In the genomic region with DNA sequence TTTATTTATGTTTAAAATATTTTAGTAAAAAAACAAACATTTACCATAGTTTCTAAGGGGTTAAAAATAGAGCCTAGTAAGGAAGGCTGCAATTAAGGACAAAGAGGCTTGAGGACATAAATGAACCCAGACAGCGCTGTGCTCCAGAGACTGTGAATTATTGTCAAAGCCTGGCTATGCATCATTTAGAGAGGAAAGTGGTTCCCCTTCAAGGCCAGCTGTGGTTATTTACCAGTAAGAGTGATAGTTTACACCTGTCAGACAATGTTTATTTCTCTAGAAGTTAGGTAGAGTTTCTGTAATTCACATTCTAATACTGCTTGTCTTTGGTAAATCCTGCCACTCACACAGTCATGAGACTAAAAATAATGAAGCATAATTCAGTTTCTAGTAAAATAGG, we compare ENCODE assay signal across 1 cellular context.
TF ChIP-seq lines count a peak whose summit lies in the region.

No MANE protein-coding gene starts in this region.

TF ChIP-seq in GM12878, 131 proteins besides CTCF, POLR2A, EP300 and RAD21 (continued from another document and continues in another):
- TF ChIP-seq ATF7 (IDR thresholded peaks at IDR 0.05; ENCODE audit: low read depth) (peak; percentile 30; the same call in 1 of the 2 replicates), JUNB (IDR thresholded peaks at IDR 0.05) (peak; percentile 88), ZNF384 (IDR thresholded peaks at IDR 0.05; ENCODE audit: borderline replicate concordance, low read depth, low read length) (no peak), CBFB (IDR thresholded peaks at IDR 0.05; ENCODE audit: low read depth) (peak; percentile 71; the same call in 1 of the 2 replicates), SMAD1 (IDR thresholded peaks at IDR 0.05; ENCODE audit: low read depth, partially characterized antibody) (no peak), STAT1 (conservative IDR thresholded peaks at IDR 0.05) (no peak), RBBP5 (conservative IDR thresholded peaks at IDR 0.05) (no peak), TARDBP (IDR thresholded peaks at IDR 0.05; ENCODE audit: borderline replicate concordance) (no peak), LARP7 (IDR thresholded peaks at IDR 0.05) (no peak), SMAD5 (IDR thresholded peaks at IDR 0.05; ENCODE audit: low read depth) (no peak), ZNF24 (IDR thresholded peaks at IDR 0.05) (no peak), HCFC1 (IDR thresholded peaks at IDR 0.05; ENCODE audit: low read length) (no peak), SRF (IDR thresholded peaks at IDR 0.05; ENCODE audit: low read depth in 2 of 2, low read length in 2 of 2) (no peak), ZSCAN29 (IDR thresholded peaks at IDR 0.05) (no peak), BMI1 (IDR thresholded peaks at IDR 0.05; ENCODE audit: borderline replicate concordance) (no peak), KDM1A (IDR thresholded peaks at IDR 0.05; ENCODE audit: borderline replicate concordance) (no peak), SREBF2 (IDR thresholded peaks at IDR 0.05; ENCODE audit: low read length) (no peak), IKZF2 (IDR thresholded peaks at IDR 0.05) (peak; percentile 45 to 54; a peak in 3 of 4 replicates), SP1 (IDR thresholded peaks at IDR 0.05; ENCODE audit: low read depth, low read length) (no peak), NRF1 (conservative IDR thresholded peaks at IDR 0.05; ENCODE audit: low read depth, low read length) (no peak), EGR1 (IDR thresholded peaks at IDR 0.05; ENCODE audit: borderline replicate concordance in 1 of 2, low read depth in 2 of 2, low read length in 2 of 2) (no peak)
- TF ChIP-seq, protein P1, sequence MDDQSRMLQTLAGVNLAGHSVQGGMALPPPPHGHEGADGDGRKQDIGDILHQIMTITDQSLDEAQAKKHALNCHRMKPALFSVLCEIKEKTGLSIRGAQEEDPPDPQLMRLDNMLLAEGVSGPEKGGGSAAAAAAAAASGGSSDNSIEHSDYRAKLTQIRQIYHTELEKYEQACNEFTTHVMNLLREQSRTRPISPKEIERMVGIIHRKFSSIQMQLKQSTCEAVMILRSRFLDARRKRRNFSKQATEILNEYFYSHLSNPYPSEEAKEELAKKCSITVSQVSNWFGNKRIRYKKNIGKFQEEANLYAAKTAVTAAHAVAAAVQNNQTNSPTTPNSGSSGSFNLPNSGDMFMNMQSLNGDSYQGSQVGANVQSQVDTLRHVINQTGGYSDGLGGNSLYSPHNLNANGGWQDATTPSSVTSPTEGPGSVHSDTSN (IDR thresholded peaks at IDR 0.05; ENCODE audit: insufficient replicate concordance, low read depth, low read length), result peak; percentile 72
- TF ChIP-seq, protein P2, sequence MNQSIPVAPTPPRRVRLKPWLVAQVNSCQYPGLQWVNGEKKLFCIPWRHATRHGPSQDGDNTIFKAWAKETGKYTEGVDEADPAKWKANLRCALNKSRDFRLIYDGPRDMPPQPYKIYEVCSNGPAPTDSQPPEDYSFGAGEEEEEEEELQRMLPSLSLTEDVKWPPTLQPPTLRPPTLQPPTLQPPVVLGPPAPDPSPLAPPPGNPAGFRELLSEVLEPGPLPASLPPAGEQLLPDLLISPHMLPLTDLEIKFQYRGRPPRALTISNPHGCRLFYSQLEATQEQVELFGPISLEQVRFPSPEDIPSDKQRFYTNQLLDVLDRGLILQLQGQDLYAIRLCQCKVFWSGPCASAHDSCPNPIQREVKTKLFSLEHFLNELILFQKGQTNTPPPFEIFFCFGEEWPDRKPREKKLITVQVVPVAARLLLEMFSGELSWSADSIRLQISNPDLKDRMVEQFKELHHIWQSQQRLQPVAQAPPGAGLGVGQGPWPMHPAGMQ (IDR thresholded peaks at IDR 0.05; ENCODE audit: borderline replicate concordance), result no peak
- TF ChIP-seq, protein P3, sequence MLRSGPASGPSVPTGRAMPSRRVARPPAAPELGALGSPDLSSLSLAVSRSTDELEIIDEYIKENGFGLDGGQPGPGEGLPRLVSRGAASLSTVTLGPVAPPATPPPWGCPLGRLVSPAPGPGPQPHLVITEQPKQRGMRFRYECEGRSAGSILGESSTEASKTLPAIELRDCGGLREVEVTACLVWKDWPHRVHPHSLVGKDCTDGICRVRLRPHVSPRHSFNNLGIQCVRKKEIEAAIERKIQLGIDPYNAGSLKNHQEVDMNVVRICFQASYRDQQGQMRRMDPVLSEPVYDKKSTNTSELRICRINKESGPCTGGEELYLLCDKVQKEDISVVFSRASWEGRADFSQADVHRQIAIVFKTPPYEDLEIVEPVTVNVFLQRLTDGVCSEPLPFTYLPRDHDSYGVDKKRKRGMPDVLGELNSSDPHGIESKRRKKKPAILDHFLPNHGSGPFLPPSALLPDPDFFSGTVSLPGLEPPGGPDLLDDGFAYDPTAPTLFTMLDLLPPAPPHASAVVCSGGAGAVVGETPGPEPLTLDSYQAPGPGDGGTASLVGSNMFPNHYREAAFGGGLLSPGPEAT (IDR thresholded peaks at IDR 0.05; ENCODE audit: low read depth), result no peak
- TF ChIP-seq, protein P4, sequence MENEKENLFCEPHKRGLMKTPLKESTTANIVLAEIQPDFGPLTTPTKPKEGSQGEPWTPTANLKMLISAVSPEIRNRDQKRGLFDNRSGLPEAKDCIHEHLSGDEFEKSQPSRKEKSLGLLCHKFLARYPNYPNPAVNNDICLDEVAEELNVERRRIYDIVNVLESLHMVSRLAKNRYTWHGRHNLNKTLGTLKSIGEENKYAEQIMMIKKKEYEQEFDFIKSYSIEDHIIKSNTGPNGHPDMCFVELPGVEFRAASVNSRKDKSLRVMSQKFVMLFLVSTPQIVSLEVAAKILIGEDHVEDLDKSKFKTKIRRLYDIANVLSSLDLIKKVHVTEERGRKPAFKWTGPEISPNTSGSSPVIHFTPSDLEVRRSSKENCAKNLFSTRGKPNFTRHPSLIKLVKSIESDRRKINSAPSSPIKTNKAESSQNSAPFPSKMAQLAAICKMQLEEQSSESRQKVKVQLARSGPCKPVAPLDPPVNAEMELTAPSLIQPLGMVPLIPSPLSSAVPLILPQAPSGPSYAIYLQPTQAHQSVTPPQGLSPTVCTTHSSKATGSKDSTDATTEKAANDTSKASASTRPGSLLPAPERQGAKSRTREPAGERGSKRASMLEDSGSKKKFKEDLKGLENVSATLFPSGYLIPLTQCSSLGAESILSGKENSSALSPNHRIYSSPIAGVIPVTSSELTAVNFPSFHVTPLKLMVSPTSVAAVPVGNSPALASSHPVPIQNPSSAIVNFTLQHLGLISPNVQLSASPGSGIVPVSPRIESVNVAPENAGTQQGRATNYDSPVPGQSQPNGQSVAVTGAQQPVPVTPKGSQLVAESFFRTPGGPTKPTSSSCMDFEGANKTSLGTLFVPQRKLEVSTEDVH (IDR thresholded peaks at IDR 0.05; ENCODE audit: low read depth, partially characterized antibody), result no peak
- TF ChIP-seq, protein P5, sequence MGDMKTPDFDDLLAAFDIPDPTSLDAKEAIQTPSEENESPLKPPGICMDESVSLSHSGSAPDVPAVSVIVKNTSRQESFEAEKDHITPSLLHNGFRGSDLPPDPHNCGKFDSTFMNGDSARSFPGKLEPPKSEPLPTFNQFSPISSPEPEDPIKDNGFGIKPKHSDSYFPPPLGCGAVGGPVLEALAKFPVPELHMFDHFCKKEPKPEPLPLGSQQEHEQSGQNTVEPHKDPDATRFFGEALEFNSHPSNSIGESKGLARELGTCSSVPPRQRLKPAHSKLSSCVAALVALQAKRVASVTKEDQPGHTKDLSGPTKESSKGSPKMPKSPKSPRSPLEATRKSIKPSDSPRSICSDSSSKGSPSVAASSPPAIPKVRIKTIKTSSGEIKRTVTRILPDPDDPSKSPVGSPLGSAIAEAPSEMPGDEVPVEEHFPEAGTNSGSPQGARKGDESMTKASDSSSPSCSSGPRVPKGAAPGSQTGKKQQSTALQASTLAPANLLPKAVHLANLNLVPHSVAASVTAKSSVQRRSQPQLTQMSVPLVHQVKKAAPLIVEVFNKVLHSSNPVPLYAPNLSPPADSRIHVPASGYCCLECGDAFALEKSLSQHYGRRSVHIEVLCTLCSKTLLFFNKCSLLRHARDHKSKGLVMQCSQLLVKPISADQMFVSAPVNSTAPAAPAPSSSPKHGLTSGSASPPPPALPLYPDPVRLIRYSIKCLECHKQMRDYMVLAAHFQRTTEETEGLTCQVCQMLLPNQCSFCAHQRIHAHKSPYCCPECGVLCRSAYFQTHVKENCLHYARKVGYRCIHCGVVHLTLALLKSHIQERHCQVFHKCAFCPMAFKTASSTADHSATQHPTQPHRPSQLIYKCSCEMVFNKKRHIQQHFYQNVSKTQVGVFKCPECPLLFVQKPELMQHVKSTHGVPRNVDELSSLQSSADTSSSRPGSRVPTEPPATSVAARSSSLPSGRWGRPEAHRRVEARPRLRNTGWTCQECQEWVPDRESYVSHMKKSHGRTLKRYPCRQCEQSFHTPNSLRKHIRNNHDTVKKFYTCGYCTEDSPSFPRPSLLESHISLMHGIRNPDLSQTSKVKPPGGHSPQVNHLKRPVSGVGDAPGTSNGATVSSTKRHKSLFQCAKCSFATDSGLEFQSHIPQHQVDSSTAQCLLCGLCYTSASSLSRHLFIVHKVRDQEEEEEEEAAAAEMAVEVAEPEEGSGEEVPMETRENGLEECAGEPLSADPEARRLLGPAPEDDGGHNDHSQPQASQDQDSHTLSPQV (IDR thresholded peaks at IDR 0.05), result no peak
- TF ChIP-seq, protein P6, sequence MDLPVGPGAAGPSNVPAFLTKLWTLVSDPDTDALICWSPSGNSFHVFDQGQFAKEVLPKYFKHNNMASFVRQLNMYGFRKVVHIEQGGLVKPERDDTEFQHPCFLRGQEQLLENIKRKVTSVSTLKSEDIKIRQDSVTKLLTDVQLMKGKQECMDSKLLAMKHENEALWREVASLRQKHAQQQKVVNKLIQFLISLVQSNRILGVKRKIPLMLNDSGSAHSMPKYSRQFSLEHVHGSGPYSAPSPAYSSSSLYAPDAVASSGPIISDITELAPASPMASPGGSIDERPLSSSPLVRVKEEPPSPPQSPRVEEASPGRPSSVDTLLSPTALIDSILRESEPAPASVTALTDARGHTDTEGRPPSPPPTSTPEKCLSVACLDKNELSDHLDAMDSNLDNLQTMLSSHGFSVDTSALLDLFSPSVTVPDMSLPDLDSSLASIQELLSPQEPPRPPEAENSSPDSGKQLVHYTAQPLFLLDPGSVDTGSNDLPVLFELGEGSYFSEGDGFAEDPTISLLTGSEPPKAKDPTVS (IDR thresholded peaks at IDR 0.05; ENCODE audit: low read depth, low read length), result no peak
- TF ChIP-seq, protein P7, sequence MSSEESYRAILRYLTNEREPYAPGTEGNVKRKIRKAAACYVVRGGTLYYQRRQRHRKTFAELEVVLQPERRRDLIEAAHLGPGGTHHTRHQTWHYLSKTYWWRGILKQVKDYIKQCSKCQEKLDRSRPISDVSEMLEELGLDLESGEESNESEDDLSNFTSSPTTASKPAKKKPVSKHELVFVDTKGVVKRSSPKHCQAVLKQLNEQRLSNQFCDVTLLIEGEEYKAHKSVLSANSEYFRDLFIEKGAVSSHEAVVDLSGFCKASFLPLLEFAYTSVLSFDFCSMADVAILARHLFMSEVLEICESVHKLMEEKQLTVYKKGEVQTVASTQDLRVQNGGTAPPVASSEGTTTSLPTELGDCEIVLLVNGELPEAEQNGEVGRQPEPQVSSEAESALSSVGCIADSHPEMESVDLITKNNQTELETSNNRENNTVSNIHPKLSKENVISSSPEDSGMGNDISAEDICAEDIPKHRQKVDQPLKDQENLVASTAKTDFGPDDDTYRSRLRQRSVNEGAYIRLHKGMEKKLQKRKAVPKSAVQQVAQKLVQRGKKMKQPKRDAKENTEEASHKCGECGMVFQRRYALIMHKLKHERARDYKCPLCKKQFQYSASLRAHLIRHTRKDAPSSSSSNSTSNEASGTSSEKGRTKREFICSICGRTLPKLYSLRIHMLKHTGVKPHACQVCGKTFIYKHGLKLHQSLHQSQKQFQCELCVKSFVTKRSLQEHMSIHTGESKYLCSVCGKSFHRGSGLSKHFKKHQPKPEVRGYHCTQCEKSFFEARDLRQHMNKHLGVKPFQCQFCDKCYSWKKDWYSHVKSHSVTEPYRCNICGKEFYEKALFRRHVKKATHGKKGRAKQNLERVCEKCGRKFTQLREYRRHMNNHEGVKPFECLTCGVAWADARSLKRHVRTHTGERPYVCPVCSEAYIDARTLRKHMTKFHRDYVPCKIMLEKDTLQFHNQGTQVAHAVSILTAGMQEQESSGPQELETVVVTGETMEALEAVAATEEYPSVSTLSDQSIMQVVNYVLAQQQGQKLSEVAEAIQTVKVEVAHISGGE (CRISPR knock-in tag; IDR thresholded peaks at IDR 0.05), result no peak
- TF ChIP-seq, protein P8, sequence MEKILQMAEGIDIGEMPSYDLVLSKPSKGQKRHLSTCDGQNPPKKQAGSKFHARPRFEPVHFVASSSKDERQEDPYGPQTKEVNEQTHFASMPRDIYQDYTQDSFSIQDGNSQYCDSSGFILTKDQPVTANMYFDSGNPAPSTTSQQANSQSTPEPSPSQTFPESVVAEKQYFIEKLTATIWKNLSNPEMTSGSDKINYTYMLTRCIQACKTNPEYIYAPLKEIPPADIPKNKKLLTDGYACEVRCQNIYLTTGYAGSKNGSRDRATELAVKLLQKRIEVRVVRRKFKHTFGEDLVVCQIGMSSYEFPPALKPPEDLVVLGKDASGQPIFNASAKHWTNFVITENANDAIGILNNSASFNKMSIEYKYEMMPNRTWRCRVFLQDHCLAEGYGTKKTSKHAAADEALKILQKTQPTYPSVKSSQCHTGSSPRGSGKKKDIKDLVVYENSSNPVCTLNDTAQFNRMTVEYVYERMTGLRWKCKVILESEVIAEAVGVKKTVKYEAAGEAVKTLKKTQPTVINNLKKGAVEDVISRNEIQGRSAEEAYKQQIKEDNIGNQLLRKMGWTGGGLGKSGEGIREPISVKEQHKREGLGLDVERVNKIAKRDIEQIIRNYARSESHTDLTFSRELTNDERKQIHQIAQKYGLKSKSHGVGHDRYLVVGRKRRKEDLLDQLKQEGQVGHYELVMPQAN (conservative IDR thresholded peaks at IDR 0.05), result no peak
- TF ChIP-seq, protein P9, sequence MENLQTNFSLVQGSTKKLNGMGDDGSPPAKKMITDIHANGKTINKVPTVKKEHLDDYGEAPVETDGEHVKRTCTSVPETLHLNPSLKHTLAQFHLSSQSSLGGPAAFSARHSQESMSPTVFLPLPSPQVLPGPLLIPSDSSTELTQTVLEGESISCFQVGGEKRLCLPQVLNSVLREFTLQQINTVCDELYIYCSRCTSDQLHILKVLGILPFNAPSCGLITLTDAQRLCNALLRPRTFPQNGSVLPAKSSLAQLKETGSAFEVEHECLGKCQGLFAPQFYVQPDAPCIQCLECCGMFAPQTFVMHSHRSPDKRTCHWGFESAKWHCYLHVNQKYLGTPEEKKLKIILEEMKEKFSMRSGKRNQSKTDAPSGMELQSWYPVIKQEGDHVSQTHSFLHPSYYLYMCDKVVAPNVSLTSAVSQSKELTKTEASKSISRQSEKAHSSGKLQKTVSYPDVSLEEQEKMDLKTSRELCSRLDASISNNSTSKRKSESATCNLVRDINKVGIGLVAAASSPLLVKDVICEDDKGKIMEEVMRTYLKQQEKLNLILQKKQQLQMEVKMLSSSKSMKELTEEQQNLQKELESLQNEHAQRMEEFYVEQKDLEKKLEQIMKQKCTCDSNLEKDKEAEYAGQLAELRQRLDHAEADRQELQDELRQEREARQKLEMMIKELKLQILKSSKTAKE (IDR thresholded peaks at IDR 0.05; ENCODE audit: low read depth, poor library complexity, severe bottlenecking), result peak; percentile 87
